In the genomic region with DNA sequence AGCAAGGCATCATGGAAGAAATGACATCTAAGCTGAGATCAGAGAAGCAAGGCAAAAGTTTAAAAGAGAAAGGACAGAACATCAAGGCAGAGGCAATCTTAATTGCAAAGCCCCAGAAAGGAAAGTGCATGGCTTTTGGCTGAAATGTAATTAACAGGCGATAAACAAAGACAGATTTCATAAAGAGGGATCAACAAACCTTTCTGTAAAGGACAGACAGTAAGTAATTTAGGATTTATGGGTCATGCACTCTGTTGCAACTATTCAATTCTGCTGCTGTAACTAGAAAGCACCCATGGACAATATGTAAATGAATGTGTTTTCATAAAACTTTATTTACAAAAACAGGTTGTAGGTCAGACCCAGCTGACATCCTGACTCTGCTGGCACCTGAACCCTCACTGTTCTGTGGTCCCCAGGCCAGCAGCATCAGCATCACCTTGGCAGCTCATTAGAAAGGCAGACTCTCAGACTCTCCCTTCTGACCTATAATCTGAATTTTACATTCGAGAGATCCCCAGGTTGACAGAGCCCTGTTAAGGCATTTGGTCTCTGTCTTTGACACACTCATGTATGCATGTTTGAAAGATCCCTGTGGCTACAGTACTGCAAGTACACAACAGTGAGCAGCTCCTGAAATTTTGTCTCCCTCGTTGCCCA, we compare ENCODE assay signal across 21 cellular contexts.
A peak's percentile ranks its signal among the peaks of the same experiment; 100 is the strongest.
DNase-seq lines count a peak whose midpoint lies in the region; ATAC-seq, FAIRE-seq and TF ChIP-seq lines count a peak whose summit lies in the region.
"Had no signal": no experiment of that assay in that cellular context is flagged by ENCODE, and none has a peak within 500 bp of the region (broad histone marks: within the 10 kb centered on the region; RNA-seq: fewer than 3 reads in every experiment).

No MANE protein-coding gene starts in this region.

- DNase-seq in colonic mucosa (no peak), tibial artery (no peak), HTR-8/SVneo (ENCODE audit: insufficient read length, low spot score) (no peak), middle frontal gyrus (ENCODE audit: extremely low spot score, low spot score) (no peak), ascending aorta (ENCODE audit: low spot score in 2 of 2) (no peak)
- DNase-seq: C1 segment of cervical spinal cord, DMS79 treated with DMSO at 0.1 percent for 48 hours, GDM1, GM23248, KBM-7, NCI-H1436, NCI-H2029 treated with DMSO at 0.1 percent for 48 hours, NCI-H2171 treated with DMSO at 0.1 percent for 48 hours, NCI-H446 treated with DMSO at 0.1 percent for 48 hours, NCI-H748 treated with DMSO at 0.1 percent for 48 hours had no signal

- peaks cover 4% of the 10 kb centered on the region for H3K36me3 Mint-ChIP-seq in nephron (ENCODE audit: low read depth)

- H3K9ac ChIP-seq in colonic mucosa (ENCODE audit: low read depth in 2 of 2, low read length in 2 of 2), result no peak overlapping the region
- H3K9ac ChIP-seq: GM23248 had no signal

- POLR2A ChIA-PET in HEK293 (lab: Yijun Ruan, JAX), result no interaction called here

- peaks cover 35% of the 10 kb centered on the region for H3K4me1 Mint-ChIP-seq in nephron

- no peaks in the 10 kb centered on the region for H3K9me3 ChIP-seq in HEK293 (ENCODE audit: control insufficient read depth, insufficient read depth, low read depth, low read length)
- H3K9me3 ChIP-seq in colonic mucosa, result no peaks in the 10 kb centered on the region
- no peaks in the 10 kb centered on the region for H3K9me3 ChIP-seq in tibial artery
- no peaks in the 10 kb centered on the region for H3K9me3 ChIP-seq in ascending aorta
- H3K9me3 ChIP-seq: A549 had no signal

- intact Hi-C loops in colonic mucosa (cut with DNase I) (no loop called here), tibial artery (cut with DNase I; ENCODE audit: low total_unique reads) (no loop called here), ascending aorta (cut with DNase I) (no loop called here)

- no peak overlapping the region for H3K27ac ChIP-seq in HEK293 (ENCODE audit: extremely low read depth, low read depth, low read length)
- peak overlapping the region; percentile 35 for H3K27ac ChIP-seq in colonic mucosa
- H3K27ac ChIP-seq in tibial artery, result peak overlapping the region; percentile 75
- H3K27ac ChIP-seq in ascending aorta, result peak overlapping the region in 1 of 2 donors; percentile 42
- H3K27ac ChIP-seq: A549, GM23248 had no signal

- no peak for ATAC-seq in HG03342 (IDR thresholded peaks at IDR 0.05; ENCODE audit: unreplicated experiment)
- ATAC-seq: A549, GM12878, HCT116 had no signal

- peaks cover 4% of the 10 kb centered on the region for H3K9me3 Mint-ChIP-seq in nephron

- FAIRE-seq in HTR-8/SVneo (lab: Jason Lieb, UNC), result no peak
- FAIRE-seq: A549, GM12878 had no signal

- H3K4me3 ChIP-seq in HEK293 (ENCODE audit: low read depth, low read length) (no peak overlapping the region), colonic mucosa (no peak overlapping the region), tibial artery (no peak overlapping the region), ascending aorta (no peak overlapping the region)
- H3K4me3 ChIP-seq: A549, GM12878, GM23248 had no signal

- CTCF ChIA-PET in HEK293 (lab: Yijun Ruan, JAX), result no interaction called here

- H3K4me3 Mint-ChIP-seq in nephron, result no peak overlapping the region

- no peaks in the 10 kb centered on the region for H3K27me3 ChIP-seq in colonic mucosa
- no peaks in the 10 kb centered on the region for H3K27me3 ChIP-seq in tibial artery
- no peaks in the 10 kb centered on the region for H3K27me3 ChIP-seq in ascending aorta

- H3K36me3 ChIP-seq in HEK293 (ENCODE audit: control insufficient read depth in 2 of 2, insufficient read depth in 1 of 2, low read length in 2 of 2) (no peaks in the 10 kb centered on the region), colonic mucosa (no peaks in the 10 kb centered on the region), tibial artery (no peaks in the 10 kb centered on the region), ascending aorta (no peaks in the 10 kb centered on the region)

- H3K4me1 ChIP-seq in HEK293 (ENCODE audit: control insufficient read depth, insufficient read depth, low read length) (no peaks in the 10 kb centered on the region), colonic mucosa (no peaks in the 10 kb centered on the region), tibial artery (peaks cover 0 to 59% (median 32%) of the 10 kb centered on the region in 4 donors), ascending aorta (peaks cover 5 to 14% of the 10 kb centered on the region in 2 donors)
- H3K4me1 ChIP-seq: A549 had no signal

- H3K27ac Mint-ChIP-seq in nephron, result peak overlapping the region; percentile 85 to 90 (median 86)

- TF ChIP-seq CTCF in HEK293 (tag by site-specific recombination; IDR thresholded peaks at IDR 0.05), result no peak
- no peak for TF ChIP-seq CTCF in colonic mucosa (IDR thresholded peaks at IDR 0.05)
- TF ChIP-seq CTCF in nephron (IDR thresholded peaks at IDR 0.05; ENCODE audit: unreplicated experiment in 3 of 3), result no peak
- TF ChIP-seq CTCF in tibial artery (IDR thresholded peaks at IDR 0.05), result no peak
- TF ChIP-seq CTCF in ascending aorta (IDR thresholded peaks at IDR 0.05), result no peak

- no peaks in the 10 kb centered on the region for H3K27me3 Mint-ChIP-seq in nephron (ENCODE audit: low read depth)

TF ChIP-seq in HEK293, 187 proteins besides CTCF, POLR2A, EP300 and RAD21:
- TF ChIP-seq ZBTB20 (tag by site-specific recombination; IDR thresholded peaks at IDR 0.05), result 0 out of 2 replicates have a peak, but pooled peaks have one; percentile 19
- TF ChIP-seq, protein P1, sequence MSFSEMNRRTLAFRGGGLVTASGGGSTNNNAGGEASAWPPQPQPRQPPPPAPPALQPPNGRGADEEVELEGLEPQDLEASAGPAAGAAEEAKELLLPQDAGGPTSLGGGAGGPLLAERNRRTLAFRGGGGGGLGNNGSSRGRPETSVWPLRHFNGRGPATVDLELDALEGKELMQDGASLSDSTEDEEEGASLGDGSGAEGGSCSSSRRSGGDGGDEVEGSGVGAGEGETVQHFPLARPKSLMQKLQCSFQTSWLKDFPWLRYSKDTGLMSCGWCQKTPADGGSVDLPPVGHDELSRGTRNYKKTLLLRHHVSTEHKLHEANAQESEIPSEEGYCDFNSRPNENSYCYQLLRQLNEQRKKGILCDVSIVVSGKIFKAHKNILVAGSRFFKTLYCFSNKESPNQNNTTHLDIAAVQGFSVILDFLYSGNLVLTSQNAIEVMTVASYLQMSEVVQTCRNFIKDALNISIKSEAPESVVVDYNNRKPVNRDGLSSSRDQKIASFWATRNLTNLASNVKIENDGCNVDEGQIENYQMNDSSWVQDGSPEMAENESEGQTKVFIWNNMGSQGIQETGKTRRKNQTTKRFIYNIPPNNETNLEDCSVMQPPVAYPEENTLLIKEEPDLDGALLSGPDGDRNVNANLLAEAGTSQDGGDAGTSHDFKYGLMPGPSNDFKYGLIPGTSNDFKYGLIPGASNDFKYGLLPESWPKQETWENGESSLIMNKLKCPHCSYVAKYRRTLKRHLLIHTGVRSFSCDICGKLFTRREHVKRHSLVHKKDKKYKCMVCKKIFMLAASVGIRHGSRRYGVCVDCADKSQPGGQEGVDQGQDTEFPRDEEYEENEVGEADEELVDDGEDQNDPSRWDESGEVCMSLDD (tag by site-specific recombination; IDR thresholded peaks at IDR 0.05), result no peak
- TF ChIP-seq ZNF302 (tag by site-specific recombination; IDR thresholded peaks at IDR 0.05; ENCODE audit: low read depth), result no peak
- TF ChIP-seq EGR2 (tag by site-specific recombination; IDR thresholded peaks at IDR 0.05; ENCODE audit: low read depth), result no peak
